8 cellular contexts compared by ENCODE assay signal in genomic region chr9:75265525-75265972, GRCh38.
DNase-seq lines count a peak whose midpoint lies in the region; ATAC-seq and TF ChIP-seq lines count a peak whose summit lies in the region.

No MANE protein-coding gene starts in this region.

- intact Hi-C loops in ascending aorta (cut with DNase I) = loop anchor here (2.0 to 10.0 kb wide), 2 partner anchors 589 to 1039 kb away; no protein-coding TSS in a partner anchor

- H3K36me3 ChIP-seq in SJCRH30 (no peaks in the 10 kb centered on the region), ascending aorta (no peaks in the 10 kb centered on the region)

- H3K4me3 ChIP-seq in SJCRH30 = no peak overlapping the region
- H3K4me3 ChIP-seq in ascending aorta = no peak overlapping the region

- TF ChIP-seq CTCF in ascending aorta (IDR thresholded peaks at IDR 0.05) = peak; percentile 60 to 84 (median 77)

- 0 out of 2 replicates have a peak, but pooled peaks cover 6% of the 10 kb centered on the region for H3K27me3 ChIP-seq in SJCRH30
- H3K27me3 ChIP-seq in ascending aorta = no peaks in the 10 kb centered on the region

- DNase-seq in ELF-1 (ENCODE audit: low read depth, low spot score) (peak; percentile 25), HS-5 (ENCODE audit: low read depth) (peak; percentile 14), SJCRH30 (peak; percentile 30 to 71), ascending aorta (ENCODE audit: low spot score in 2 of 2) (peak in 1 of 2 donors; percentile 72), hippocampal formation (lab: John Stamatoyannopoulos, UW) (peak; percentile 8 to 41), UCSD-AML1 (lab: John Stamatoyannopoulos, UW; ENCODE audit: unreplicated experiment) (no peak)
- DNase-seq in stimulated activated CD4-positive, alpha-beta T cell treated with anti-CD3 and anti-CD28 coated beads, Interleukin-12 subunit alpha, Interleukin-12 subunit beta, amount 100 ng/mL, for 4 hours = peak; percentile 15

- H3K9me3 ChIP-seq in SJCRH30 (replicated peaks) (no peaks in the 10 kb centered on the region), ascending aorta (no peaks in the 10 kb centered on the region)

- H3K4me1 ChIP-seq in SJCRH30 (no peaks in the 10 kb centered on the region), ascending aorta (no peaks in the 10 kb centered on the region)

- H3K27ac ChIP-seq in SJCRH30 = no peak overlapping the region
- H3K27ac ChIP-seq in ascending aorta = no peak overlapping the region

- peak; percentile 92 for ATAC-seq in GM19468 (IDR thresholded peaks at IDR 0.05; ENCODE audit: extremely low read depth, unreplicated experiment)
